18 cellular contexts compared by ENCODE assay signal in genomic region chr12:1435456-1435855, GRCh38.
A peak's percentile ranks its signal among the peaks of the same experiment; 100 is the strongest.
DNase-seq lines count a peak whose midpoint lies in the region; ATAC-seq and TF ChIP-seq lines count a peak whose summit lies in the region.
"Had no signal": no experiment of that assay in that cellular context is flagged by ENCODE, and none has a peak within 500 bp of the region (broad histone marks: within the 10 kb centered on the region; RNA-seq: fewer than 3 reads in every experiment).

No MANE protein-coding gene starts in this region.

- H3K9ac ChIP-seq in colonic mucosa (ENCODE audit: low read depth in 2 of 2, low read length in 2 of 2) = peak overlapping the region in 1 of 2 donors; percentile 48

- no peak for ATAC-seq in HG02588 (IDR thresholded peaks at IDR 0.05; ENCODE audit: unreplicated experiment)
- ATAC-seq: PC-3 had no signal

- no peak for TF ChIP-seq CTCF in colonic mucosa (IDR thresholded peaks at IDR 0.05)
- no peak for TF ChIP-seq CTCF in retinal pigment epithelial cell (conservative IDR thresholded peaks at IDR 0.05; ENCODE audit: low read depth, low read length)

- H3K4me3 ChIP-seq in colonic mucosa (no peak overlapping the region), retinal pigment epithelial cell (ENCODE audit: low read length) (no peak overlapping the region), HAP-1 (no peak overlapping the region)
- H3K4me3 ChIP-seq: thyroid gland had no signal

- DNase-seq in LHCN-M2 (ENCODE audit: low read depth) (peak; percentile 29), colonic mucosa (peak; percentile 57), kidney glomerular epithelial cell (lab: John Stamatoyannopoulos, UW) (peak; percentile 26), retinal pigment epithelial cell (ENCODE audit: low read depth) (peak; percentile 32), HAP-1 (ENCODE audit: low spot score in 2 of 2) (no peak), RPMI8226 (no peak)
- no peak for DNase-seq in activated effector memory CD4-positive, alpha-beta T cell treated with Interleukin-2 at 50 U/mL for 16 hours
- DNase-seq: activated CD4-positive, alpha-beta T cell treated with anti-CD3 and anti-CD28 coated beads for 48 hours; activated naive CD4-positive, alpha-beta T cell; H7; MM.1S; NCI-H187; PC-3; stimulated activated CD4-positive, alpha-beta T cell treated with anti-CD3 and anti-CD28 coated beads, Interleukin-2, amount 100 ng/mL, for 48 hours; stimulated activated CD8-positive, alpha-beta memory T cell treated with anti-CD3 and anti-CD28 coated beads, Interleukin-4, amount 100 ng/mL, for 48 hours; T-helper 9 cell had no signal

- H3K4me1 ChIP-seq in colonic mucosa (peaks cover 4% of the 10 kb centered on the region), HAP-1 (peaks cover 11% of the 10 kb centered on the region)

- H3K27me3 ChIP-seq in colonic mucosa = no peaks in the 10 kb centered on the region
- no peaks in the 10 kb centered on the region for H3K27me3 ChIP-seq in HAP-1 (ENCODE audit: low read depth)
- H3K27me3 ChIP-seq: thyroid gland had no signal

- intact Hi-C loops in colonic mucosa (cut with DNase I) = no loop called here

- no peaks in the 10 kb centered on the region for H3K9me3 ChIP-seq in colonic mucosa
- no peaks in the 10 kb centered on the region for H3K9me3 ChIP-seq in HAP-1
- H3K9me3 ChIP-seq: thyroid gland had no signal

- H3K27ac ChIP-seq in colonic mucosa = peak overlapping the region; percentile 68
- H3K27ac ChIP-seq: thyroid gland had no signal

- H3K36me3 ChIP-seq in colonic mucosa = no peaks in the 10 kb centered on the region
- no peaks in the 10 kb centered on the region for H3K36me3 ChIP-seq in HAP-1 (replicated peaks)
- H3K36me3 ChIP-seq: thyroid gland had no signal

- in situ Hi-C loops in HAP-1 (cut with MboI; ENCODE audit: low sequenced_read_pairs) = no loop called here

Comparison
In these comparisons a context has a peak if more than half of its experiments do, and no peak if none do; other contexts are left out.
1. DNase-seq: peak in LHCN-M2 (single experiment), colonic mucosa (single experiment), kidney glomerular epithelial cell (single experiment) and retinal pigment epithelial cell (single experiment); none in HAP-1 (0 of 2), RPMI8226 (single experiment) and activated effector memory CD4-positive, alpha-beta T cell treated with Interleukin-2 at 50 U/mL for 16 hours (single experiment).